ENCODE assay signal across 15 cellular contexts in genomic region chr10:129462257-129462795, GRCh38. TPM values are rescaled to one million over a fixed set of nuclear protein-coding genes. Genes with fewer than 3 reads are reported as not detected.
DNase-seq lines count a peak whose midpoint lies in the region; ATAC-seq and TF ChIP-seq lines count a peak whose summit lies in the region.
"Had no signal": no experiment of that assay in that cellular context is flagged by ENCODE, and none has a peak within 500 bp of the region (broad histone marks: within the 10 kb centered on the region; RNA-seq: fewer than 3 reads in every experiment).

No MANE protein-coding gene starts in this region.

- H2BK5ac ChIP-seq in trophoblast cell (ENCODE audit: low read depth, low read length, poor library complexity): peak overlapping the region; percentile 19

- H3K36me3 Mint-ChIP-seq in Caco-2 (ENCODE audit: insufficient read depth, unreplicated experiment) (peaks cover 27% of the 10 kb centered on the region), endodermal cell (ENCODE audit: low read depth) (no peaks in the 10 kb centered on the region)

- H3K79me1 ChIP-seq in trophoblast cell (ENCODE audit: low read length): peaks cover 15% of the 10 kb centered on the region

- POLR2A ChIA-PET in Caco-2 (lab: Charles Lee): interaction anchor here (0.6 kb wide), 2 partner anchors 27 to 122 kb away, joined by 5 to 9 read pairs; no protein-coding TSS in a partner anchor

- H3K36me3 ChIP-seq in BLaER1 (no peaks in the 10 kb centered on the region), Caco-2 (ENCODE audit: control insufficient read depth, insufficient read depth, low read length) (no peaks in the 10 kb centered on the region), endodermal cell (ENCODE audit: control insufficient read depth, insufficient read depth, low read length) (no peaks in the 10 kb centered on the region), trophoblast cell (ENCODE audit: control insufficient read depth in 1 of 2, insufficient read depth in 2 of 2, low read length in 2 of 2) (no peaks in the 10 kb centered on the region), upper lobe of left lung (no peaks in the 10 kb centered on the region)
- H3K36me3 ChIP-seq: HAP-1 had no signal

- H2AFZ ChIP-seq in trophoblast cell (ENCODE audit: insufficient read depth, low read length, poor library complexity): no peak overlapping the region

- H4K20me1 ChIP-seq in BLaER1: no peaks in the 10 kb centered on the region

- no peak overlapping the region for H2BK120ac ChIP-seq in trophoblast cell (ENCODE audit: insufficient read depth, low read length, poor library complexity)

- peak overlapping the region; percentile 78 for H3K4me2 ChIP-seq in BLaER1
- no peak overlapping the region for H3K4me2 ChIP-seq in trophoblast cell (ENCODE audit: low read length)

- CTCF ChIA-PET in Caco-2 (lab: Charles Lee): no interaction called here

- no peak for ATAC-seq in upper lobe of left lung (ENCODE audit: low FRiP score in 2 of 2)
- ATAC-seq in HG02571 (IDR thresholded peaks at IDR 0.05; ENCODE audit: unreplicated experiment): no peak

- DNase-seq in Caco-2 (peak; percentile 80 to 84), endodermal cell (peak; percentile 26), trophoblast cell (peak in 1 of 2 donors; percentile 51), upper lobe of left lung (no peak)
- no peak for DNase-seq in central memory CD4-positive, alpha-beta T cell
- DNase-seq: CD4-positive, alpha-beta T cell; DMS153; DMS79; GDM1 had no signal

- no peak overlapping the region for H4K91ac ChIP-seq in trophoblast cell (ENCODE audit: low read depth, low read length)

- no peak overlapping the region for H3K14ac ChIP-seq in trophoblast cell (ENCODE audit: low read length)

- H3K27ac Mint-ChIP-seq in Caco-2 (ENCODE audit: unreplicated experiment) (peak overlapping the region; percentile 98), endodermal cell (no peak overlapping the region)
- H3K27ac Mint-ChIP-seq: B cell; CD4-positive, alpha-beta T cell had no signal

- peak overlapping the region; percentile 62 for H3K4me3 Mint-ChIP-seq in Caco-2 (ENCODE audit: unreplicated experiment)
- no peak overlapping the region for H3K4me3 Mint-ChIP-seq in endodermal cell
- H3K4me3 Mint-ChIP-seq: B cell; CD4-positive, alpha-beta T cell had no signal

- H3K4ac ChIP-seq in trophoblast cell (ENCODE audit: low read depth, low read length): no peak overlapping the region

- peaks cover 36% of the 10 kb centered on the region for H3K4me1 ChIP-seq in BLaER1
- H3K4me1 ChIP-seq in Caco-2: peaks cover 73% of the 10 kb centered on the region
- H3K4me1 ChIP-seq in endodermal cell (ENCODE audit: control insufficient read depth, insufficient read depth, low read length): no peaks in the 10 kb centered on the region
- H3K4me1 ChIP-seq in trophoblast cell (ENCODE audit: control insufficient read depth in 1 of 2, insufficient read depth in 2 of 2, low read length in 2 of 2): peaks cover 25 to 30% of the 10 kb centered on the region in 2 experiments
- H3K4me1 ChIP-seq in upper lobe of left lung: peaks cover 4 to 11% (median 6%) of the 10 kb centered on the region in 4 donors

- BruUV-seq in Caco-2 (replicated peaks; lab: Mats Ljungman, UMichigan): no TSS peak

- H3K4me1 Mint-ChIP-seq in Caco-2 (ENCODE audit: low read depth, unreplicated experiment) (peaks cover 28% of the 10 kb centered on the region), endodermal cell (no peaks in the 10 kb centered on the region)
- H3K4me1 Mint-ChIP-seq: B cell had no signal

- H3K27me3 ChIP-seq in BLaER1: no peaks in the 10 kb centered on the region
- no peaks in the 10 kb centered on the region for H3K27me3 ChIP-seq in Caco-2 (replicated peaks; ENCODE audit: control insufficient read depth, insufficient read depth, low read length)
- no peaks in the 10 kb centered on the region for H3K27me3 ChIP-seq in endodermal cell (ENCODE audit: control insufficient read depth, insufficient read depth, low read length, poor library complexity, severe bottlenecking)
- no peaks in the 10 kb centered on the region for H3K27me3 ChIP-seq in trophoblast cell (ENCODE audit: insufficient read depth, low read length)
- no peaks in the 10 kb centered on the region for H3K27me3 ChIP-seq in upper lobe of left lung

- H2AK5ac ChIP-seq in trophoblast cell (ENCODE audit: low read length): no peak overlapping the region

- H2BK12ac ChIP-seq in trophoblast cell (ENCODE audit: low read length): no peak overlapping the region

- no peak for TF ChIP-seq EP300 in upper lobe of left lung (IDR thresholded peaks at IDR 0.05)

- no peak overlapping the region for H4K8ac ChIP-seq in trophoblast cell (ENCODE audit: low read depth, low read length)

- no peak for TF ChIP-seq POLR2A in upper lobe of left lung (IDR thresholded peaks at IDR 0.05)

- no peak overlapping the region for H3K4me3 ChIP-seq in BLaER1
- no peak overlapping the region for H3K4me3 ChIP-seq in Caco-2 (ENCODE audit: low read depth, low read length)
- H3K4me3 ChIP-seq in endodermal cell (ENCODE audit: low read length): no peak overlapping the region
- H3K4me3 ChIP-seq in trophoblast cell (ENCODE audit: low read depth, low read length): no peak overlapping the region
- H3K4me3 ChIP-seq in upper lobe of left lung: no peak overlapping the region
- H3K4me3 ChIP-seq: HAP-1 had no signal

- peaks cover 10% of the 10 kb centered on the region for H3K9me3 Mint-ChIP-seq in Caco-2 (ENCODE audit: unreplicated experiment)
- H3K9me3 Mint-ChIP-seq in endodermal cell: no peaks in the 10 kb centered on the region
- H3K9me3 Mint-ChIP-seq: CD4-positive, alpha-beta T cell had no signal

- H3K27me3 Mint-ChIP-seq in Caco-2 (ENCODE audit: insufficient read depth, unreplicated experiment): no peaks in the 10 kb centered on the region
- peaks cover 10% of the 10 kb centered on the region for H3K27me3 Mint-ChIP-seq in endodermal cell (ENCODE audit: insufficient read depth)

- H3K18ac ChIP-seq in trophoblast cell (ENCODE audit: low read length): no peak overlapping the region

- H3K27ac ChIP-seq in BLaER1: no peak overlapping the region
- no peak overlapping the region for H3K27ac ChIP-seq in endodermal cell (ENCODE audit: low read depth, low read length)
- no peak overlapping the region for H3K27ac ChIP-seq in trophoblast cell (ENCODE audit: low read depth, low read length)
- no peak overlapping the region for H3K27ac ChIP-seq in upper lobe of left lung
- H3K27ac ChIP-seq: C4-2B had no signal

- TF ChIP-seq CTCF in Caco-2 (IDR thresholded peaks at IDR 0.05; ENCODE audit: insufficient read depth in 1 of 2, low read depth in 1 of 2, low read length in 1 of 2, severe bottlenecking in 1 of 2, unreplicated experiment in 1 of 2) (no peak), endodermal cell (conservative IDR thresholded peaks at IDR 0.05) (no peak), upper lobe of left lung (IDR thresholded peaks at IDR 0.05) (no peak)

- H3K9ac ChIP-seq in BLaER1: peak overlapping the region; percentile 30; the same call in 1 of the 2 replicates
- no peak overlapping the region for H3K9ac ChIP-seq in endodermal cell (ENCODE audit: extremely low read depth, low read length, poor library complexity, severe bottlenecking)
- H3K9ac ChIP-seq in trophoblast cell (ENCODE audit: low read length): no peak overlapping the region

- WGBS in endodermal cell (ENCODE audit: insufficient coverage in 1 of 2, insufficient read length in 1 of 2), 2 experiments: 93 to 96% methylated on average over 4 to 6 of the region's 6 CpGs
- no CpG with 5 or more reads among the region's 6 CpGs for WGBS in trophoblast cell (ENCODE audit: extremely low coverage, insufficient coverage, insufficient read length)
- 75 to 76% methylated on average over 6 of the region's 6 CpGs for WGBS in upper lobe of left lung, 2 donors

- intact Hi-C loops in Caco-2 (cut with micrococcal nuclease; ENCODE audit: unreplicated experiment): loop anchor here (1.0 to 10.0 kb wide), 3 partner anchors 36 to 502 kb away; partner anchors contain the start of gene EBF3

- H3K9me3 ChIP-seq in BLaER1 (no peaks in the 10 kb centered on the region), Caco-2 (no peaks in the 10 kb centered on the region), endodermal cell (ENCODE audit: control insufficient read depth, low read length) (no peaks in the 10 kb centered on the region), trophoblast cell (ENCODE audit: insufficient read depth, low read depth, low read length) (no peaks in the 10 kb centered on the region), upper lobe of left lung (no peaks in the 10 kb centered on the region)
- H3K9me3 ChIP-seq: HAP-1 had no signal

- H4K12ac ChIP-seq in trophoblast cell (ENCODE audit: low read depth, low read length): no peak overlapping the region

- peaks cover 6% of the 10 kb centered on the region for H3K79me2 ChIP-seq in trophoblast cell (ENCODE audit: control insufficient read depth, insufficient read depth, low read length, poor library complexity)

- no peak overlapping the region for H3K23ac ChIP-seq in trophoblast cell (ENCODE audit: low read length)

RNA-seq across cellular contexts. Expression of gene MGMT, which starts 4.7 kb away (rescaled TPM):
- total RNA-seq in Caco-2 (2022) (49.3 and 57.0 TPM in 2 replicates), endodermal cell (10 to 100 TPM; 28.6 to 33.7 TPM), upper lobe of left lung (10 to 100 TPM; 20.9 to 44.0 (median 29.6) TPM)
- polyA plus RNA-seq in endodermal cell (2013, experiment 1 of 2): 16.4 TPM
- 15.1 TPM for polyA plus RNA-seq in endodermal cell (2013, experiment 2 of 2)
- polyA plus RNA-seq in trophoblast cell (2013): 9.3 and 10.2 TPM in 2 replicates
- total RNA-seq: A172 had no signal

Comparison
In these comparisons a context has a peak if more than half of its experiments do, and no peak if none do; other contexts are left out.
1. DNase-seq: peak in Caco-2 (2 of 2) and endodermal cell (single experiment); none in central memory CD4-positive, alpha-beta T cell (single experiment) and upper lobe of left lung (0 of 2).